Comparison of ENCODE assay signal across 15 cellular contexts in the genomic region with DNA sequence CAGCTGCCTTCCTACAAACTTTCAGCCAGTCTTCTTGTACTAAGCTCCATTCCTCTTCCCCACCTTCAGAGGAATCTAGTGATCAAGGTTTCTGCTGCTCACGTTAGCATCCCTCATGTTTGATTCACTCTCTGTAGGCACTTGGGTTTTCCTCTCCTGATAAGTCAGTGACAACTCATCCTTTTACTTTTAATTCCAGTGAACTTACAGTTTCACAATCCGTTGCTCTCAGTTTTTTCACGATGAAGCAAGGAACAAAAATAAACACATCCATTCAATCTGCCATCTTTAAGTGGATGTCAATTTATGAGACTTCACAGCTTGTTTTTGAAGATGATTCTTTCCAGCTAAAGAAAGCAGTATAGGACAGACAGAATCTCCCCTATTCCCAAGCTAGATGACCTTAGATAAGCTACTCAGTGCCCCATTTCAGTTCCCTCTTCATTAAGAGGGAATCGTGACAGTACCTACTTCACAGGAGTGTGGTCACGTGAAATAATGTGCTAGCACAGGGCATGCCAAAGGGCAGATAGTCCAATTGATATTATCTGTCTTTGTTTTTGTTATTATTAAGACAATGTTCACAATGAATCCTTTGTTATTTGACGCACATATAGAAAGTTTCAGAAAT.
DNase-seq lines count a peak whose midpoint lies in the region; ATAC-seq and TF ChIP-seq lines count a peak whose summit lies in the region.
"Had no signal": no experiment of that assay in that cellular context is flagged by ENCODE, and none has a peak within 500 bp of the region (broad histone marks: within the 10 kb centered on the region; RNA-seq: fewer than 3 reads in every experiment).

No MANE protein-coding gene starts in this region.

- TF ChIP-seq CTCF in fibroblast of the aortic adventitia (IDR thresholded peaks at IDR 0.05; ENCODE audit: insufficient read depth, low read length), result no peak
- no peak for TF ChIP-seq CTCF in GM13977 (IDR thresholded peaks at IDR 0.05; ENCODE audit: extremely low read depth, insufficient read depth, missing control alignments)

- DNase-seq in ELR (ENCODE audit: low read depth) (peak; percentile 39), amniotic epithelial cell (ENCODE audit: low read depth) (peak; percentile 89), fibroblast of the aortic adventitia (ENCODE audit: low read depth) (peak; percentile 39), renal cortical epithelial cell (ENCODE audit: low read depth) (peak; percentile 52), NCI-H2029 (lab: John Stamatoyannopoulos, UW) (no peak), GM13977 (ENCODE audit: low spot score) (no peak), HK-2 (ENCODE audit: unreplicated experiment) (no peak)
- DNase-seq: activated CD4-positive, alpha-beta T cell treated with anti-CD3 and anti-CD28 coated beads for 1 hour; activated naive CD8-positive, alpha-beta T cell treated with anti-CD3 and anti-CD28 coated beads, Interleukin-2, amount 10 ng/mL, durations not matched to agents 7 days and 5 days; effector CD8-positive, alpha-beta T cell; NCI-H2171; NCI-H748 treated with DMSO at 0.1 percent for 48 hours; SJCRH30; stimulated activated CD4-positive, alpha-beta T cell treated with anti-CD3 and anti-CD28 coated beads, Interleukin-4, amount 100 ng/mL, for 1 hour had no signal

- in situ Hi-C loops in GM13977 (cut with MboI; ENCODE audit: low pct_unique_long_range_greater_than_20kb, low sequenced_read_pairs, unreplicated experiment), result no loop called here

- no peak for ATAC-seq in HG02970 (IDR thresholded peaks at IDR 0.05; ENCODE audit: low FRiP score, unreplicated experiment)

- no peak overlapping the region for H3K4me3 ChIP-seq in fibroblast of the aortic adventitia (ENCODE audit: low read depth, low read length)
- H3K4me3 ChIP-seq: SJCRH30 had no signal

Comparison
In these comparisons a context has a peak if more than half of its experiments do, and no peak if none do; other contexts are left out.
1. DNase-seq: peak in ELR (single experiment), amniotic epithelial cell (single experiment), fibroblast of the aortic adventitia (single experiment) and renal cortical epithelial cell (single experiment); none in NCI-H2029 (single experiment), GM13977 (single experiment) and HK-2 (single experiment).